ENCODE assay signal across 21 cellular contexts in genomic region chr16:73505178-73505968, GRCh38.
"Had no signal": no experiment of that assay in that cellular context is flagged by ENCODE, and none has a peak within 500 bp of the region (broad histone marks: within the 10 kb centered on the region; RNA-seq: fewer than 3 reads in every experiment).

No MANE protein-coding gene starts in this region.

- H3K27ac ChIP-seq: cardiac muscle cell, left lung, spleen, testis, tibial nerve, upper lobe of right lung had no signal

- H3K9me3 ChIP-seq: left lung, spleen, testis, tibial nerve, upper lobe of right lung had no signal

- H3K27me3 ChIP-seq: cardiac muscle cell, left lung, spleen, testis, tibial nerve, upper lobe of right lung had no signal

- ATAC-seq: left lung; naive thymus-derived CD4-positive, alpha-beta T cell; sciatic nerve; stimulated activated memory B cell treated with anti-CD40 and anti-IgM and Interleukin-4, amounts not matched to agents 10 μg/mL and 1 μg/mL and 100 μg/mL, for 72 hours; upper lobe of right lung had no signal

- H3K4me1 ChIP-seq: left lung, spleen, testis, tibial nerve, upper lobe of right lung had no signal

- H3K36me3 ChIP-seq: cardiac muscle cell, left lung, spleen, tibial nerve, upper lobe of right lung had no signal

- FAIRE-seq: colon, keratinocyte had no signal

- DNase-seq: cerebellar nuclear complex; dermis blood vessel endothelial cell; foreskin melanocyte; immature natural killer cell; left lung; mesendoderm; naive thymus-derived CD4-positive, alpha-beta T cell; posterior cingulate gyrus; spleen; stimulated activated CD4-positive, alpha-beta T cell treated with anti-CD3 and anti-CD28 coated beads, Interleukin-15, amount 100 ng/mL, for 24 hours; stimulated activated CD4-positive, alpha-beta T cell treated with anti-CD3 and anti-CD28 coated beads, Interleukin-1b, Interleukin-23, amount 100 ng/mL, for 48 hours; stimulated activated CD4-positive, alpha-beta T cell treated with anti-CD3 and anti-CD28 coated beads, Interleukin-4, amount 100 ng/mL, for 24 hours; testis; upper lobe of right lung had no signal

- H3K4me3 ChIP-seq: cardiac muscle cell, left lung, lung, spleen, testis, tibial nerve, upper lobe of right lung had no signal
